Comparison of ENCODE assay signal across 8 cellular contexts in genomic region chr20:13221313-13221672, GRCh38. TPM values are rescaled to one million over a fixed set of nuclear protein-coding genes. Genes with fewer than 3 reads are reported as not detected.
A peak's percentile ranks its signal among the peaks of the same experiment; 100 is the strongest.
DNase-seq lines count a peak whose midpoint lies in the region; ATAC-seq and TF ChIP-seq lines count a peak whose summit lies in the region.

No MANE protein-coding gene starts in this region.

- H3K9me3 ChIP-seq in cardiac muscle cell (ENCODE audit: low read depth) = no peaks in the 10 kb centered on the region
- no peaks in the 10 kb centered on the region for H3K9me3 ChIP-seq in right cardiac atrium (ENCODE audit: control insufficient read depth, low read length)
- no peaks in the 10 kb centered on the region for H3K9me3 ChIP-seq in vagina

- H3K4me1 ChIP-seq in cardiac muscle cell (ENCODE audit: low read depth) (no peaks in the 10 kb centered on the region), right cardiac atrium (ENCODE audit: control insufficient read depth, insufficient read depth, low read length) (no peaks in the 10 kb centered on the region), vagina (peaks cover 26% of the 10 kb centered on the region)

- peak overlapping the region; percentile 46 for H3K4me3 ChIP-seq in cardiac muscle cell
- peak overlapping the region; percentile 31 for H3K4me3 ChIP-seq in Jurkat, Clone E6-1 (ENCODE audit: low read length)
- peak overlapping the region; percentile 86 for H3K4me3 ChIP-seq in right cardiac atrium (ENCODE audit: low read length)
- peak overlapping the region; percentile 41 to 64 for H3K4me3 ChIP-seq in vagina

- intact Hi-C loops in cardiac septum (cut with DNase I) = loop anchor here (2.0 kb wide), 1 partner anchor 50 kb away; no protein-coding TSS in a partner anchor
- intact Hi-C loops in right cardiac atrium (cut with DNase I) = no loop called here
- intact Hi-C loops in vagina (cut with DNase I) = no loop called here

- no peak for TF ChIP-seq POLR2A in vagina (IDR thresholded peaks at IDR 0.05)

- DNase-seq in cardiac muscle cell (ENCODE audit: low read depth in 1 of 2, low spot score in 1 of 2) (no peak), cardiac septum (ENCODE audit: low spot score) (no peak), right cardiac atrium (no peak), vagina (ENCODE audit: extremely low spot score in 2 of 2) (peak in 1 of 2 donors; percentile 28), NCI-H187 treated with DMSO at 0.1 percent for 48 hours (lab: John Stamatoyannopoulos, UW) (no peak), kidney tubule cell (ENCODE audit: low spot score) (no peak)
- DNase-seq in Jurkat, Clone E6-1 (ENCODE audit: low read depth, low spot score) = no peak

- no peaks in the 10 kb centered on the region for H3K36me3 ChIP-seq in cardiac muscle cell
- H3K36me3 ChIP-seq in vagina = no peaks in the 10 kb centered on the region

- WGBS in right cardiac atrium = under 1% methylated on average over 56 of the region's 56 CpGs

- TF ChIP-seq CTCF in cardiac muscle cell (IDR thresholded peaks at IDR 0.05; ENCODE audit: low read depth, low read length) (no peak), vagina (IDR thresholded peaks at IDR 0.05) (no peak)

- H3K27ac ChIP-seq in cardiac muscle cell (no peak overlapping the region), right cardiac atrium (ENCODE audit: low read length) (no peak overlapping the region), vagina (peak overlapping the region; percentile 72)

- no peak for ATAC-seq in right cardiac atrium
- ATAC-seq in GM21529 (IDR thresholded peaks at IDR 0.05; ENCODE audit: unreplicated experiment) = no peak

- H3K27me3 ChIP-seq in cardiac muscle cell (peaks cover 71% of the 10 kb centered on the region), right cardiac atrium (ENCODE audit: control insufficient read depth, insufficient read depth) (no peaks in the 10 kb centered on the region), vagina (no peaks in the 10 kb centered on the region)

RNA-seq across cellular contexts. Expression of gene ISM1, which starts 0.2 kb away (rescaled TPM):
- 0.07 and 0.21 TPM in 2 replicates for total RNA-seq in cardiac muscle cell
- polyA plus RNA-seq in cardiac muscle cell = 0.59 TPM in 1 of 2 replicates, not detected in the other
- total RNA-seq in cardiac septum = 1.0 TPM
- polyA plus RNA-seq in Jurkat, Clone E6-1 (2012; ENCODE audit: insufficient read depth, insufficient read length) = 2.1 TPM
- total RNA-seq in right cardiac atrium = 1 to 10 TPM in 2 of 4 donors, under 1 TPM in 2; 0.23 to 3.4 (median 1.1) TPM
- polyA plus RNA-seq in right cardiac atrium = 1.0 TPM
- total RNA-seq in vagina = 14.5 TPM

Comparison
In these comparisons a context has a peak if more than half of its experiments do, and no peak if none do; other contexts are left out.
1. H3K4me3 ChIP-seq: peak in every context shown above with its lines; median percentile 86 in right cardiac atrium; 52 in vagina; 46 in cardiac muscle cell; 31 in Jurkat, Clone E6-1.